Comparison of ENCODE assay signal across 1 cellular context in the genomic region with DNA sequence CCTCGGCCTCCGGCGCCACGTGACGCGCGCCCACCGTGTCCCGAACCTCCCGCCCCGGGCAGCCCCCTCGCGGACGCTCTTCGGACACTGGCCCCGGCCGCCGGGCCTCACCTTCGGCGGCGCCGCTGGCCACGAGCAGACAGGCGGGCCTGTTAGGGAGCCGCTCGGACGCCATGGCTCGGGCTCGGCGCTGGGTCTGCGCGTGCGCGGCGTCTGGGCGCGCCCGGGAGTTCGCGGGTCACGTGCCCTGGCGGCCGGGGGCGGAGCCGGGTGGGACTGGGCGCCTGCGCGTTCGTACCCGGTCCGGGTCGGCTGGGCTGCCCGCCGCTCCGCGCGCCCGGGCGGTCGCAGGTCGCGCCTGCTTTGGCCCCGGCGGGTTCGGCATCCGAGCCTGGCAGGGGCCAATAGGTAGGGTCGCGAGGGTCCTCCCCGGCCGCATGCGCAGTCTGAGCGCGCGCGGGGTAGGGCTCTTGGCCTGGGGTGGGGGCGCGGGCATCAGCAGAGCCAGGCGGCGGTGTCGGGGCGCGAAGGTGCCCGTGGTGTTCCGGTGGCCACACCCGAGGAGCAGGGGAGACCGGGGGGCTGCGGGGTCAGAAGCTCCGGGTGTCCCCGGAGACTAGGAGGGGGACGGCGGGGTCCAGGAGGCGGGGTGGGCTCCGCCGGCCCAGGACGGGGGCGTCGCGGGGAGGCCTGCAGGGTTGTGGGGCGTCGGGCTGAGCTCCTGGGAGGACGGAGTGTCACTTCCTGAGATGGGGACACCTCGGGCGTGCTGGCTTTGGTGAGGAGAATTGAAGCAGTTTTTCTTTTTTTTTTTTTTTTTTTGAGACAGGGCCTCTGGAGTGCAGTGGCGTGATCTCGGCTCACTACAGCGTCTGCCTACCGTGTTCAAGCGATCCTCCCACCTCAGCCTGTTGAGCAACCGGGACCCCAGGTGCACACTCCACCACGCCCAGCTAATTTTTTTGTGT.
TF ChIP-seq lines count a peak whose summit lies in the region.

A gene with protein sequence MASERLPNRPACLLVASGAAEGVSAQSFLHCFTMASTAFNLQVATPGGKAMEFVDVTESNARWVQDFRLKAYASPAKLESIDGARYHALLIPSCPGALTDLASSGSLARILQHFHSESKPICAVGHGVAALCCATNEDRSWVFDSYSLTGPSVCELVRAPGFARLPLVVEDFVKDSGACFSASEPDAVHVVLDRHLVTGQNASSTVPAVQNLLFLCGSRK (minus strand): TSS at position 200 of the 968 bp plus-strand sequence. CDS start 25 bp downstream, at position 175.

TF ChIP-seq in K562, 482 proteins besides CTCF, POLR2A, EP300 and RAD21 (continued from another document):
- TF ChIP-seq, protein P1, sequence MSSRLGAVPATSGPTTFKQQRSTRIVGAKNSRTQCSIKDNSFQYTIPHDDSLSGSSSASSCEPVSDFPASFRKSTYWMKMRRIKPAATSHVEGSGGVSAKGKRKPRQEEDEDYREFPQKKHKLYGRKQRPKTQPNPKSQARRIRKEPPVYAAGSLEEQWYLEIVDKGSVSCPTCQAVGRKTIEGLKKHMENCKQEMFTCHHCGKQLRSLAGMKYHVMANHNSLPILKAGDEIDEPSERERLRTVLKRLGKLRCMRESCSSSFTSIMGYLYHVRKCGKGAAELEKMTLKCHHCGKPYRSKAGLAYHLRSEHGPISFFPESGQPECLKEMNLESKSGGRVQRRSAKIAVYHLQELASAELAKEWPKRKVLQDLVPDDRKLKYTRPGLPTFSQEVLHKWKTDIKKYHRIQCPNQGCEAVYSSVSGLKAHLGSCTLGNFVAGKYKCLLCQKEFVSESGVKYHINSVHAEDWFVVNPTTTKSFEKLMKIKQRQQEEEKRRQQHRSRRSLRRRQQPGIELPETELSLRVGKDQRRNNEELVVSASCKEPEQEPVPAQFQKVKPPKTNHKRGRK (tag; IDR thresholded peaks at IDR 0.05), result no peak
- TF ChIP-seq, protein P2, sequence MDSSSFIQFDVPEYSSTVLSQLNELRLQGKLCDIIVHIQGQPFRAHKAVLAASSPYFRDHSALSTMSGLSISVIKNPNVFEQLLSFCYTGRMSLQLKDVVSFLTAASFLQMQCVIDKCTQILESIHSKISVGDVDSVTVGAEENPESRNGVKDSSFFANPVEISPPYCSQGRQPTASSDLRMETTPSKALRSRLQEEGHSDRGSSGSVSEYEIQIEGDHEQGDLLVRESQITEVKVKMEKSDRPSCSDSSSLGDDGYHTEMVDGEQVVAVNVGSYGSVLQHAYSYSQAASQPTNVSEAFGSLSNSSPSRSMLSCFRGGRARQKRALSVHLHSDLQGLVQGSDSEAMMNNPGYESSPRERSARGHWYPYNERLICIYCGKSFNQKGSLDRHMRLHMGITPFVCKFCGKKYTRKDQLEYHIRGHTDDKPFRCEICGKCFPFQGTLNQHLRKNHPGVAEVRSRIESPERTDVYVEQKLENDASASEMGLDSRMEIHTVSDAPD (CRISPR knock-in tag; IDR thresholded peaks at IDR 0.05), result no peak
- TF ChIP-seq RBM39 (optimal IDR thresholded peaks at IDR 0.05; ENCODE audit: low read depth, low read length) (no peak), THRAP3 (IDR thresholded peaks at IDR 0.05; ENCODE audit: borderline replicate concordance) (no peak)
